10 cellular contexts compared by ENCODE assay signal in the genomic region with DNA sequence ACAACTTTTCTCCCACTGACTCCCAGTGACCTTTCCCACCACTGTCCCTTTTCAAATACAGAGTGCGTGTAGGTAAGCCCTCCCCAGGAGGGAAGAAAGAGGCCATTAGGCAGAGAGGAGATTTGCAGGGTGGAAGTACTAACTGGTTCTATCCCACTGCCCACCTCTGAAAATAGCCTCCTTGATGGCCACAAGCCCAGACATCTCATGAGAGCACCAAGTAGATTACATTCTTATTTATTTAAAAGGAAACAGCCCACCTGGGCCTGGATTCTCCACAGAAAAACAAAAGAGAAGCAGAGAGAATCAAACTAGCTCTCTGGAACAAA.
DNase-seq lines count a peak whose midpoint lies in the region; ATAC-seq and TF ChIP-seq lines count a peak whose summit lies in the region.
"Had no signal": no experiment of that assay in that cellular context is flagged by ENCODE, and none has a peak within 500 bp of the region (broad histone marks: within the 10 kb centered on the region; RNA-seq: fewer than 3 reads in every experiment).

No MANE protein-coding gene starts in this region.

- no peak overlapping the region for H3K9ac ChIP-seq in SK-N-SH

- peaks cover 21 to 84% (median 54%) of the 10 kb centered on the region in 4 donors for H3K4me1 Mint-ChIP-seq in CD4-positive, CD25-positive, alpha-beta regulatory T cell
- H3K4me1 Mint-ChIP-seq in activated CD8-positive, alpha-beta T cell treated with anti-CD3 and anti-CD28 coated beads, Interleukin-2, amount 10 ng/mL, durations not matched to agents 7 days and 5 days (ENCODE audit: low read depth) = peaks cover 35% of the 10 kb centered on the region

- TF ChIP-seq EP300 in SK-N-SH (IDR thresholded peaks at IDR 0.05; ENCODE audit: borderline replicate concordance in 1 of 2, low read depth in 1 of 2, low read length in 1 of 2) = no peak

- no peak overlapping the region for H2AFZ ChIP-seq in SK-N-SH (ENCODE audit: low read depth)

- H3K4me1 ChIP-seq in CD4-positive, CD25-positive, alpha-beta regulatory T cell (ENCODE audit: control insufficient read depth, insufficient read depth, low read length, poor library complexity, severe bottlenecking) = peaks cover 46% of the 10 kb centered on the region
- peaks cover 16% of the 10 kb centered on the region for H3K4me1 ChIP-seq in left ventricle myocardium inferior
- peaks cover 17% of the 10 kb centered on the region for H3K4me1 ChIP-seq in psoas muscle
- peaks cover 0 to 4% of the 10 kb centered on the region in 2 experiments; a peak in 1 of 4 replicates for H3K4me1 ChIP-seq in SK-N-SH (ENCODE audit: control insufficient read depth in 1 of 2, insufficient read depth in 2 of 2, low read depth in 1 of 2, low read length in 1 of 2)

- POLR2A ChIA-PET in activated CD8-positive, alpha-beta T cell treated with anti-CD3 and anti-CD28 coated beads, Interleukin-2, amount 10 ng/mL, durations not matched to agents 7 days and 5 days (lab: Charles Lee) = interaction anchor here (1.3 kb wide), 1 partner anchor 34 kb away, joined by 3 read pairs; no protein-coding TSS in a partner anchor
- POLR2A ChIA-PET in SK-N-SH (lab: Yijun Ruan, JAX) = no interaction called here

- H3K27me3 Mint-ChIP-seq in CD4-positive, CD25-positive, alpha-beta regulatory T cell = peaks cover 4% of the 10 kb centered on the region
- H3K27me3 Mint-ChIP-seq in activated CD8-positive, alpha-beta T cell treated with anti-CD3 and anti-CD28 coated beads, Interleukin-2, amount 10 ng/mL, durations not matched to agents 7 days and 5 days (ENCODE audit: low read depth) = peaks cover 2% of the 10 kb centered on the region

- no peaks in the 10 kb centered on the region for H3K27me3 ChIP-seq in CD4-positive, CD25-positive, alpha-beta regulatory T cell (ENCODE audit: control insufficient read depth, insufficient read depth, low read length)
- H3K27me3 ChIP-seq in left ventricle myocardium inferior (ENCODE audit: low read depth) (no peaks in the 10 kb centered on the region), psoas muscle (ENCODE audit: insufficient read depth in 3 of 3, low read length in 2 of 3) (no peaks in the 10 kb centered on the region), SK-N-SH (ENCODE audit: insufficient read depth) (no peaks in the 10 kb centered on the region)

- CTCF ChIA-PET in activated CD8-positive, alpha-beta T cell treated with anti-CD3 and anti-CD28 coated beads, Interleukin-2, amount 10 ng/mL, durations not matched to agents 7 days and 5 days (lab: Charles Lee) = interaction anchor here (0.9 to 1.1 kb wide), 4 partner anchors 31 to 416 kb away, joined by 3 read pairs; no protein-coding TSS in a partner anchor
- CTCF ChIA-PET in SK-N-SH (lab: Yijun Ruan, JAX) = no interaction called here

- H3K36me3 Mint-ChIP-seq in CD4-positive, CD25-positive, alpha-beta regulatory T cell = no peaks in the 10 kb centered on the region
- H3K36me3 Mint-ChIP-seq in activated CD8-positive, alpha-beta T cell treated with anti-CD3 and anti-CD28 coated beads, Interleukin-2, amount 10 ng/mL, durations not matched to agents 7 days and 5 days (ENCODE audit: low read depth) = peaks cover 5% of the 10 kb centered on the region

- intact Hi-C loops in left ventricle myocardium inferior (cut with micrococcal nuclease) (no loop called here), psoas muscle (cut with DNase I) (loop anchor here in 1 of 2 donors (10.0 kb wide), 1 partner anchor 146 kb away; no protein-coding TSS in a partner anchor)

- H3F3A ChIP-seq in SK-N-SH (replicated peaks; ENCODE audit: insufficient read depth) = no peaks in the 10 kb centered on the region

- no peaks in the 10 kb centered on the region for H4K20me1 ChIP-seq in SK-N-SH (ENCODE audit: insufficient read depth)

- no peaks in the 10 kb centered on the region for H3K79me2 ChIP-seq in SK-N-SH (ENCODE audit: insufficient read depth)

- H3K9me3 ChIP-seq in CD4-positive, CD25-positive, alpha-beta regulatory T cell (ENCODE audit: control insufficient read depth in 2 of 2, low read length in 2 of 2) = no peaks in the 10 kb centered on the region
- H3K9me3 ChIP-seq in left ventricle myocardium inferior (replicated peaks) = no peaks in the 10 kb centered on the region
- H3K9me3 ChIP-seq in psoas muscle = no peaks in the 10 kb centered on the region
- no peaks in the 10 kb centered on the region for H3K9me3 ChIP-seq in SK-N-SH

- TF ChIP-seq CTCF in left ventricle myocardium inferior (IDR thresholded peaks at IDR 0.05; ENCODE audit: borderline replicate concordance) (no peak), psoas muscle (IDR thresholded peaks at IDR 0.05) (no peak), SK-N-SH (IDR thresholded peaks at IDR 0.05) (no peak)

- H3K27ac Mint-ChIP-seq in CD4-positive, CD25-positive, alpha-beta regulatory T cell = peak overlapping the region in 2 of 3 donors; percentile 97 to 99
- H3K27ac Mint-ChIP-seq in activated CD8-positive, alpha-beta T cell treated with anti-CD3 and anti-CD28 coated beads, Interleukin-2, amount 10 ng/mL, durations not matched to agents 7 days and 5 days = peak overlapping the region; percentile 75

- H3K27ac ChIP-seq in CD4-positive, CD25-positive, alpha-beta regulatory T cell (ENCODE audit: insufficient read depth, low read length, poor library complexity, severe bottlenecking) = peak overlapping the region; percentile 78
- peak overlapping the region; percentile 62 for H3K27ac ChIP-seq in left ventricle myocardium inferior (replicated peaks)
- H3K27ac ChIP-seq in psoas muscle = no peak overlapping the region
- no peak overlapping the region for H3K27ac ChIP-seq in SK-N-SH (ENCODE audit: low read depth in 2 of 2, low read length in 1 of 2)

- no peak overlapping the region for H3K4me2 ChIP-seq in SK-N-SH

- H3K4me3 ChIP-seq in CD4-positive, CD25-positive, alpha-beta regulatory T cell (ENCODE audit: low read depth, low read length) = peak overlapping the region; percentile 70
- H3K4me3 ChIP-seq in left ventricle myocardium inferior (no peak overlapping the region), psoas muscle (no peak overlapping the region), SK-N-SH (ENCODE audit: low read depth in 2 of 2, low read length in 1 of 2) (no peak overlapping the region)
- H3K4me3 ChIP-seq: GM12878 had no signal

- peak overlapping the region in 3 of 4 donors; percentile 54 to 79 (median 61) for H3K4me3 Mint-ChIP-seq in CD4-positive, CD25-positive, alpha-beta regulatory T cell
- H3K4me3 Mint-ChIP-seq in activated CD8-positive, alpha-beta T cell treated with anti-CD3 and anti-CD28 coated beads, Interleukin-2, amount 10 ng/mL, durations not matched to agents 7 days and 5 days = no peak overlapping the region

- no peaks in the 10 kb centered on the region for H3K9me3 Mint-ChIP-seq in CD4-positive, CD25-positive, alpha-beta regulatory T cell
- H3K9me3 Mint-ChIP-seq in activated CD8-positive, alpha-beta T cell treated with anti-CD3 and anti-CD28 coated beads, Interleukin-2, amount 10 ng/mL, durations not matched to agents 7 days and 5 days (ENCODE audit: insufficient read depth) = peaks cover 8% of the 10 kb centered on the region

- no peak for ATAC-seq in CD4-positive, CD25-positive, alpha-beta regulatory T cell (ENCODE audit: low read depth in 2 of 2)
- ATAC-seq in activated CD8-positive, alpha-beta T cell treated with anti-CD3 and anti-CD28 coated beads, Interleukin-2, amount 10 ng/mL, durations not matched to agents 7 days and 5 days = no peak
- peak; percentile 9 to 49 (median 36) for ATAC-seq in psoas muscle
- no peak for ATAC-seq in GM18861 (IDR thresholded peaks at IDR 0.05; ENCODE audit: unreplicated experiment)
- no peak for ATAC-seq in HG03378 (IDR thresholded peaks at IDR 0.05; ENCODE audit: unreplicated experiment)

- 0 to 50% (median 5%) methylated on average over 1 of the region's 1 CpG for WGBS in psoas muscle, 3 donors
- 100% methylated on average over 1 of the region's 1 CpG for WGBS in SK-N-SH (ENCODE audit: low lambda C conversion rate)

- no peaks in the 10 kb centered on the region for H3K9me2 ChIP-seq in SK-N-SH

- no peak for DNase-seq in CD4-positive, CD25-positive, alpha-beta regulatory T cell
- DNase-seq in activated CD8-positive, alpha-beta T cell treated with anti-CD3 and anti-CD28 coated beads, Interleukin-2, amount 10 ng/mL, durations not matched to agents 7 days and 5 days = no peak
- DNase-seq in left ventricle myocardium inferior (no peak), psoas muscle (no peak), H4 (ENCODE audit: low spot score) (no peak), SK-N-SH (no peak)
- DNase-seq: NCI-H2227 treated with DMSO at 0.1 percent for 48 hours had no signal

- H3K36me3 ChIP-seq in CD4-positive, CD25-positive, alpha-beta regulatory T cell (ENCODE audit: control insufficient read depth, insufficient read depth, low read length) = no peaks in the 10 kb centered on the region
- no peaks in the 10 kb centered on the region for H3K36me3 ChIP-seq in left ventricle myocardium inferior
- no peaks in the 10 kb centered on the region for H3K36me3 ChIP-seq in psoas muscle (ENCODE audit: insufficient read depth in 1 of 2, low read depth in 1 of 2)
- H3K36me3 ChIP-seq in SK-N-SH (replicated peaks in 1 of 2; ENCODE audit: control insufficient read depth in 1 of 2, insufficient read depth in 2 of 2, low read length in 1 of 2) = no peaks in the 10 kb centered on the region

- TF ChIP-seq RAD21 in SK-N-SH (IDR thresholded peaks at IDR 0.05; ENCODE audit: low read length) = no peak

TF ChIP-seq in SK-N-SH, 30 proteins besides CTCF, POLR2A, EP300 and RAD21 (continues in another document):
- TF ChIP-seq, protein P1, sequence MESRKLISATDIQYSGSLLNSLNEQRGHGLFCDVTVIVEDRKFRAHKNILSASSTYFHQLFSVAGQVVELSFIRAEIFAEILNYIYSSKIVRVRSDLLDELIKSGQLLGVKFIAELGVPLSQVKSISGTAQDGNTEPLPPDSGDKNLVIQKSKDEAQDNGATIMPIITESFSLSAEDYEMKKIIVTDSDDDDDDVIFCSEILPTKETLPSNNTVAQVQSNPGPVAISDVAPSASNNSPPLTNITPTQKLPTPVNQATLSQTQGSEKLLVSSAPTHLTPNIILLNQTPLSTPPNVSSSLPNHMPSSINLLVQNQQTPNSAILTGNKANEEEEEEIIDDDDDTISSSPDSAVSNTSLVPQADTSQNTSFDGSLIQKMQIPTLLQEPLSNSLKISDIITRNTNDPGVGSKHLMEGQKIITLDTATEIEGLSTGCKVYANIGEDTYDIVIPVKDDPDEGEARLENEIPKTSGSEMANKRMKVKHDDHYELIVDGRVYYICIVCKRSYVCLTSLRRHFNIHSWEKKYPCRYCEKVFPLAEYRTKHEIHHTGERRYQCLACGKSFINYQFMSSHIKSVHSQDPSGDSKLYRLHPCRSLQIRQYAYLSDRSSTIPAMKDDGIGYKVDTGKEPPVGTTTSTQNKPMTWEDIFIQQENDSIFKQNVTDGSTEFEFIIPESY (IDR thresholded peaks at IDR 0.05; ENCODE audit: borderline replicate concordance, low read depth) = no peak
- no peak for TF ChIP-seq RCOR1 (IDR thresholded peaks at IDR 0.05; ENCODE audit: low read length)

Comparison
In these comparisons a context has a peak if more than half of its experiments do, and no peak if none do; other contexts are left out.
1. ATAC-seq: peak in psoas muscle (4 of 4); none in CD4-positive, CD25-positive, alpha-beta regulatory T cell (0 of 2), activated CD8-positive, alpha-beta T cell treated with anti-CD3 and anti-CD28 coated beads, Interleukin-2, amount 10 ng/mL, durations not matched to agents 7 days and 5 days (single experiment), GM18861 (single experiment) and HG03378 (single experiment).
2. H3K27ac ChIP-seq: peak in CD4-positive, CD25-positive, alpha-beta regulatory T cell (single experiment) and left ventricle myocardium inferior (single experiment); none in psoas muscle (single experiment) and SK-N-SH (0 of 2).